Comparison of ENCODE assay signal across 34 cellular contexts in genomic region chr17:81167194-81167524, GRCh38. TPM values are rescaled to one million over a fixed set of nuclear protein-coding genes. Genes with fewer than 3 reads are reported as not detected.
DNase-seq lines count a peak whose midpoint lies in the region; ATAC-seq and TF ChIP-seq lines count a peak whose summit lies in the region.
"Had no signal": no experiment of that assay in that cellular context is flagged by ENCODE, and none has a peak within 500 bp of the region (broad histone marks: within the 10 kb centered on the region; RNA-seq: fewer than 3 reads in every experiment).

No MANE protein-coding gene starts in this region.

- peaks cover 66% of the 10 kb centered on the region for H3K4me1 ChIP-seq in BLaER1
- no peaks in the 10 kb centered on the region for H3K4me1 ChIP-seq in GM23338 (ENCODE audit: insufficient read depth)
- H3K4me1 ChIP-seq: colonic mucosa, foreskin keratinocyte had no signal

- H3K9me3 Mint-ChIP-seq in GM23338: no peaks in the 10 kb centered on the region
- no peaks in the 10 kb centered on the region for H3K9me3 Mint-ChIP-seq in brain
- no peaks in the 10 kb centered on the region for H3K9me3 Mint-ChIP-seq in nephron progenitor cell
- H3K9me3 Mint-ChIP-seq: T-helper 2 cell treated with Interferon-gamma antibody and Interleukin-4, amounts not matched to agents 5 μg/mL and 100 μg/mL, for 36 hours had no signal

- H3K9me2 ChIP-seq in GM23338 (ENCODE audit: insufficient read depth): no peaks in the 10 kb centered on the region

- peaks cover 2% of the 10 kb centered on the region; the same call in 1 of the 3 replicates for H3K4me1 Mint-ChIP-seq in GM23338
- H3K4me1 Mint-ChIP-seq in brain: peaks cover 24% of the 10 kb centered on the region
- peaks cover 14% of the 10 kb centered on the region for H3K4me1 Mint-ChIP-seq in nephron progenitor cell

- H3K4me3 Mint-ChIP-seq in GM23338 (peak overlapping the region; percentile 57), brain (peak overlapping the region; percentile 75 to 82 (median 81)), nephron progenitor cell (peak overlapping the region; percentile 72)
- H3K4me3 Mint-ChIP-seq: T-helper 2 cell treated with Interferon-gamma antibody and Interleukin-4, amounts not matched to agents 5 μg/mL and 100 μg/mL, for 36 hours had no signal

- DNase-seq in GM23338 (ENCODE audit: low spot score) (no peak), nephron progenitor cell (no peak), Ammon's horn (ENCODE audit: low spot score) (no peak)
- DNase-seq in stimulated activated CD4-positive, alpha-beta T cell treated with anti-CD3 and anti-CD28 coated beads, Interleukin-4, amount 100 ng/mL, for 24 hours: no peak
- DNase-seq: ACHN; activated CD4-positive, alpha-beta T cell treated with anti-CD3 and anti-CD28 coated beads for 48 hours; activated T-cell treated with anti-CD3 and anti-CD28 coated beads, Interleukin-2, amount 50 U/mL, for 48 hours; amniotic stem cell; colonic mucosa; foreskin keratinocyte; GM23248; heart right ventricle; IMR-90; left cardiac atrium; NCI-H1048; NCI-H187; NCI-H2171; NCI-H510A treated with DMSO at 0.1 percent for 48 hours; NK-92 treated with Interleukin-12 subunit alpha and Interleukin-12 subunit beta, amount 100 ng/mL, for 24 hours; PC-3 had no signal

- no peak overlapping the region for H3K4me3 ChIP-seq in BLaER1
- no peak overlapping the region for H3K4me3 ChIP-seq in GM23338
- H3K4me3 ChIP-seq: colonic mucosa, GM12878, GM23248 had no signal

- H3K79me2 ChIP-seq in GM23338 (replicated peaks; ENCODE audit: insufficient read depth): no peaks in the 10 kb centered on the region

- H3K36me3 ChIP-seq in BLaER1 (no peaks in the 10 kb centered on the region), GM23338 (ENCODE audit: insufficient read depth) (no peaks in the 10 kb centered on the region)
- H3K36me3 ChIP-seq: colonic mucosa, esophagus muscularis mucosa, heart right ventricle had no signal

- H3K27me3 Mint-ChIP-seq in GM23338 (ENCODE audit: insufficient read depth, low read depth, poor library complexity): peaks cover 6% of the 10 kb centered on the region
- H3K27me3 Mint-ChIP-seq in brain: peaks cover 2% of the 10 kb centered on the region
- H3K27me3 Mint-ChIP-seq in nephron progenitor cell (ENCODE audit: low read depth, poor library complexity): no peaks in the 10 kb centered on the region

- H3K36me3 Mint-ChIP-seq in GM23338 (ENCODE audit: low read depth) (no peaks in the 10 kb centered on the region), brain (no peaks in the 10 kb centered on the region), nephron progenitor cell (ENCODE audit: low read depth) (peaks cover 4% of the 10 kb centered on the region)

- H3F3A ChIP-seq in GM23338 (replicated peaks; ENCODE audit: low read depth): 0 out of 2 replicates have a peak, but pooled peaks cover 8% of the 10 kb centered on the region

- no peak overlapping the region for H2AFZ ChIP-seq in GM23338
- H2AFZ ChIP-seq: GM23248 had no signal

- peaks cover 19% of the 10 kb centered on the region for H4K20me1 ChIP-seq in BLaER1
- no peaks in the 10 kb centered on the region for H4K20me1 ChIP-seq in GM23338 (replicated peaks; ENCODE audit: insufficient read depth)

- H3K27me3 ChIP-seq in BLaER1 (peaks cover 52% of the 10 kb centered on the region), GM23338 (ENCODE audit: insufficient read depth) (no peaks in the 10 kb centered on the region)

- H3K27ac Mint-ChIP-seq in GM23338: no peak overlapping the region
- peak overlapping the region in 2 of 5 experiments; percentile 46 to 78 for H3K27ac Mint-ChIP-seq in brain
- H3K27ac Mint-ChIP-seq in nephron progenitor cell: no peak overlapping the region
- H3K27ac Mint-ChIP-seq: T-helper 2 cell treated with Interferon-gamma antibody and Interleukin-4, amounts not matched to agents 5 μg/mL and 100 μg/mL, for 36 hours had no signal

- no peaks in the 10 kb centered on the region for H3K9me3 ChIP-seq in BLaER1
- H3K9me3 ChIP-seq: colonic mucosa, esophagus muscularis mucosa, heart right ventricle had no signal

- H3K4me2 ChIP-seq in BLaER1 (peak overlapping the region; percentile 78), GM23338 (no peak overlapping the region)

- no peak overlapping the region for H3K9ac ChIP-seq in BLaER1
- H3K9ac ChIP-seq: GM23248 had no signal

- ATAC-seq in GM23338 (no peak), GM21360 (IDR thresholded peaks at IDR 0.05; ENCODE audit: unreplicated experiment) (no peak), SK-N-SH treated with all-trans-retinoic acid at 6 μM for 48 hours (no peak)
- ATAC-seq: foreskin keratinocyte, GM12878, heart right ventricle, left cardiac atrium, PC-3 had no signal

- no peak for TF ChIP-seq CTCF in GM23338 (conservative IDR thresholded peaks at IDR 0.05; ENCODE audit: low read depth in 2 of 2)
- no peak for TF ChIP-seq CTCF in brain (conservative IDR thresholded peaks at IDR 0.05)
- no peak for TF ChIP-seq CTCF in nephron progenitor cell (IDR thresholded peaks at IDR 0.05)

- H3K27ac ChIP-seq in BLaER1 (no peak overlapping the region), GM23338 (ENCODE audit: low read depth) (no peak overlapping the region)
- H3K27ac ChIP-seq: C4-2B, colonic mucosa, esophagus muscularis mucosa, foreskin keratinocyte, GM23248, heart right ventricle had no signal

TF ChIP-seq in GM23338, 12 proteins besides CTCF, POLR2A, EP300 and RAD21 (continues in another document):
- TF ChIP-seq REST (IDR thresholded peaks at IDR 0.05; ENCODE audit: unreplicated experiment) (no peak), POLR2AphosphoS5 (IDR thresholded peaks at IDR 0.05; ENCODE audit: low read depth) (no peak)

TF ChIP-seq in SK-N-SH treated with all-trans-retinoic acid at 6 μM for 48 hours, 23 proteins besides CTCF, POLR2A, EP300 and RAD21:
- TF ChIP-seq OSR1 (CRISPR knock-in tag; IDR thresholded peaks at IDR 0.05): no peak
- TF ChIP-seq PATZ1 (CRISPR knock-in tag; IDR thresholded peaks at IDR 0.05; ENCODE audit: borderline replicate concordance): no peak
- no peak for TF ChIP-seq RARB (CRISPR knock-in tag; IDR thresholded peaks at IDR 0.05)
- TF ChIP-seq ZNF8 (CRISPR knock-in tag; IDR thresholded peaks at IDR 0.05): no peak
- no peak for TF ChIP-seq ZNF70 (CRISPR knock-in tag; IDR thresholded peaks at IDR 0.05)
- TF ChIP-seq ZFP3 (CRISPR knock-in tag; IDR thresholded peaks at IDR 0.05): no peak
- no peak for TF ChIP-seq TOX (CRISPR knock-in tag; IDR thresholded peaks at IDR 0.05; ENCODE audit: borderline replicate concordance)
- TF ChIP-seq, protein P1, sequence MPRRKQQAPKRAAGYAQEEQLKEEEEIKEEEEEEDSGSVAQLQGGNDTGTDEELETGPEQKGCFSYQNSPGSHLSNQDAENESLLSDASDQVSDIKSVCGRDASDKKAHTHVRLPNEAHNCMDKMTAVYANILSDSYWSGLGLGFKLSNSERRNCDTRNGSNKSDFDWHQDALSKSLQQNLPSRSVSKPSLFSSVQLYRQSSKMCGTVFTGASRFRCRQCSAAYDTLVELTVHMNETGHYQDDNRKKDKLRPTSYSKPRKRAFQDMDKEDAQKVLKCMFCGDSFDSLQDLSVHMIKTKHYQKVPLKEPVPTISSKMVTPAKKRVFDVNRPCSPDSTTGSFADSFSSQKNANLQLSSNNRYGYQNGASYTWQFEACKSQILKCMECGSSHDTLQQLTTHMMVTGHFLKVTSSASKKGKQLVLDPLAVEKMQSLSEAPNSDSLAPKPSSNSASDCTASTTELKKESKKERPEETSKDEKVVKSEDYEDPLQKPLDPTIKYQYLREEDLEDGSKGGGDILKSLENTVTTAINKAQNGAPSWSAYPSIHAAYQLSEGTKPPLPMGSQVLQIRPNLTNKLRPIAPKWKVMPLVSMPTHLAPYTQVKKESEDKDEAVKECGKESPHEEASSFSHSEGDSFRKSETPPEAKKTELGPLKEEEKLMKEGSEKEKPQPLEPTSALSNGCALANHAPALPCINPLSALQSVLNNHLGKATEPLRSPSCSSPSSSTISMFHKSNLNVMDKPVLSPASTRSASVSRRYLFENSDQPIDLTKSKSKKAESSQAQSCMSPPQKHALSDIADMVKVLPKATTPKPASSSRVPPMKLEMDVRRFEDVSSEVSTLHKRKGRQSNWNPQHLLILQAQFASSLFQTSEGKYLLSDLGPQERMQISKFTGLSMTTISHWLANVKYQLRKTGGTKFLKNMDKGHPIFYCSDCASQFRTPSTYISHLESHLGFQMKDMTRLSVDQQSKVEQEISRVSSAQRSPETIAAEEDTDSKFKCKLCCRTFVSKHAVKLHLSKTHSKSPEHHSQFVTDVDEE (CRISPR knock-in tag; IDR thresholded peaks at IDR 0.05): no peak
- TF ChIP-seq ZFP30 (CRISPR knock-in tag; IDR thresholded peaks at IDR 0.05): no peak
- TF ChIP-seq TCF4 (CRISPR knock-in tag; IDR thresholded peaks at IDR 0.05; ENCODE audit: borderline replicate concordance): no peak

RNA-seq across cellular contexts. Expression of gene AATK, which starts 1.1 kb away (rescaled TPM):
- total RNA-seq in GM23338 (2014; rRNA removed; shearing (Covaris generic)): 2.3 and 5.0 TPM in 2 replicates
- polyA plus RNA-seq in GM23338 (2016; fragmentation: Nextera tagmentation; extraction: Ambion mirVana) (1.1 and 1.3 TPM in 2 replicates), brain (ENCODE audit: insufficient read depth, low read depth, low replicate concordance) (61.7 TPM)
- total RNA-seq: GM12878 had no signal

RNA-seq across cellular contexts. Expression of gene PVALEF, which starts 1.9 kb away (rescaled TPM):
- not detected in 2 replicates for total RNA-seq in GM23338 (2014; rRNA removed; shearing (Covaris generic))
- polyA plus RNA-seq in GM23338 (2016; fragmentation: Nextera tagmentation; extraction: Ambion mirVana) (not detected in 2 replicates), brain (ENCODE audit: insufficient read depth, low read depth, low replicate concordance) (not detected)
- total RNA-seq: bronchial epithelial cell, colonic mucosa, Daoy, esophagus muscularis mucosa, foreskin keratinocyte, GM12878, GM23248, heart right ventricle, IMR-90, left cardiac atrium, lung microvascular endothelial cell, mucosa of gallbladder, omental fat pad, PC-3, urinary bladder had no signal
- polyA plus RNA-seq: foreskin keratinocyte, GM12878, GM23248, heart right ventricle, IMR-90, urinary bladder had no signal

RNA-seq across cellular contexts. Expression of gene CEP131, which starts 55.6 kb away (rescaled TPM):
- total RNA-seq in GM23338 (2014; rRNA removed; shearing (Covaris generic)): 29.0 and 35.5 TPM in 2 replicates
- polyA plus RNA-seq in GM23338 (2016; fragmentation: Nextera tagmentation; extraction: Ambion mirVana): 26.8 and 29.4 TPM in 2 replicates
- 31.5 TPM for polyA plus RNA-seq in brain (ENCODE audit: insufficient read depth, low read depth, low replicate concordance)

Comparison
In these comparisons a context has a peak if more than half of its experiments do, and no peak if none do; other contexts are left out.
1. RNA of gene AATK, which starts 1.1 kb away (polyA plus RNA-seq): 61.7 TPM in brain (single experiment); 1.1 to 1.3 TPM in GM23338; every median in the first group is over 10 times any median in the second.
2. Peak in every context shown above with its lines, with median percentiles within 50 percentile points of each other: H3K4me3 Mint-ChIP-seq.